ENCODE assay signal across 25 cellular contexts in the genomic region with DNA sequence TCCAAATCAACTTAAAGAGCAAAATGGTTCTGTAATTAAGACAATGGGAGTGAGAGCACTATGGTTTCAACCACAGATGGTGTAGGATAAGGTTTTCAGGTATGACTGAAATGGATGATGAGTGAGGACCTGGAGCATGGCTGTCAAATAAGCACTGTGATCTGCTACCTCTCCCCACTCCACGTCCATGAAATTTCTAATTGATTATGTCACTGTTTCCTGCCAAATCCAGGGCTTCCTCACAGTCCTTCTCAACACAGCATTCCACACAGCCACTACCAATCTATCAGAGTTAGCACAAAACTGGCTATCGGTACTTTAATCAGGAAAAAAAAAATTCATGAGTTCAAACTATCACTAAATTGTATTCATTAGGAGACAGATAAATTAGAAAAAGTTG.
"Had no signal": no experiment of that assay in that cellular context is flagged by ENCODE, and none has a peak within 500 bp of the region (broad histone marks: within the 10 kb centered on the region; RNA-seq: fewer than 3 reads in every experiment).

No MANE protein-coding gene starts in this region.

- H3K27ac Mint-ChIP-seq: activated CD4-positive, alpha-beta memory T cell treated with anti-CD3 and anti-CD28 coated beads for 36 hours; activated CD4-positive, alpha-beta T cell treated with anti-CD3 and anti-CD28 coated beads, Interleukin-2, amount 10 ng/mL, durations not matched to agents 7 days and 5 days; activated naive CD4-positive, alpha-beta T cell treated with anti-CD3 and anti-CD28 coated beads, Interleukin-2, amount 50 U/mL, for 72 hours; activated naive CD8-positive, alpha-beta T cell treated with anti-CD3 and anti-CD28 coated beads, Interleukin-2, amount 50 U/mL, for 24 hours; brain had no signal

- H3K4me3 ChIP-seq: ascending aorta, SJCRH30 had no signal

- H3K36me3 ChIP-seq: ascending aorta, SJCRH30 had no signal

- H3K4me3 Mint-ChIP-seq: activated CD4-positive, alpha-beta memory T cell treated with anti-CD3 and anti-CD28 coated beads for 36 hours; activated CD4-positive, alpha-beta T cell treated with anti-CD3 and anti-CD28 coated beads, Interleukin-2, amount 10 ng/mL, durations not matched to agents 7 days and 5 days; activated naive CD8-positive, alpha-beta T cell treated with anti-CD3 and anti-CD28 coated beads, Interleukin-2, amount 50 U/mL, for 24 hours; activated T-cell treated with anti-CD3 and anti-CD28 coated beads, Interleukin-2, amount 50 U/mL, for 4 hours; brain had no signal

- H3K36me3 Mint-ChIP-seq: activated CD4-positive, alpha-beta memory T cell treated with anti-CD3 and anti-CD28 coated beads for 36 hours; activated naive CD4-positive, alpha-beta T cell treated with anti-CD3 and anti-CD28 coated beads, Interleukin-2, amount 50 U/mL, for 72 hours; brain had no signal

- H3K4me2 ChIP-seq: SK-N-SH had no signal

- H3K4me1 ChIP-seq: ascending aorta, SJCRH30 had no signal

- H3K9me3 Mint-ChIP-seq: activated CD4-positive, alpha-beta memory T cell treated with anti-CD3 and anti-CD28 coated beads for 36 hours; activated CD4-positive, alpha-beta T cell treated with anti-CD3 and anti-CD28 coated beads, Interleukin-2, amount 10 ng/mL, durations not matched to agents 7 days and 5 days; activated T-cell treated with anti-CD3 and anti-CD28 coated beads, Interleukin-2, amount 50 U/mL, for 4 hours; brain had no signal

- H3K4me1 Mint-ChIP-seq: activated CD4-positive, alpha-beta T cell treated with anti-CD3 and anti-CD28 coated beads, Interleukin-2, amount 10 ng/mL, durations not matched to agents 7 days and 5 days; activated naive CD8-positive, alpha-beta T cell treated with anti-CD3 and anti-CD28 coated beads, Interleukin-2, amount 50 U/mL, for 24 hours had no signal

- DNase-seq: activated CD4-positive, alpha-beta memory T cell treated with anti-CD3 and anti-CD28 coated beads for 36 hours; activated CD4-positive, alpha-beta T cell treated with anti-CD3 and anti-CD28 coated beads, Interleukin-2, amount 10 ng/mL, durations not matched to agents 7 days and 5 days; activated CD4-positive, CD25-positive, alpha-beta regulatory T cell; activated CD8-positive, alpha-beta memory T cell treated with anti-CD3 and anti-CD28 coated beads for 24 hours; activated effector memory CD4-positive, alpha-beta T cell treated with anti-CD3 and anti-CD28 coated beads, Interleukin-2, amount 50 U/mL, for 16 hours; activated naive CD4-positive, alpha-beta T cell treated with Interleukin-2 at 50 U/mL for 16 hours; activated naive CD8-positive, alpha-beta T cell treated with anti-CD3 and anti-CD28 coated beads, Interleukin-2, amount 50 U/mL, for 24 hours; activated T-cell treated with anti-CD3 and anti-CD28 coated beads, Interleukin-2, amount 50 U/mL, for 4 hours; amniotic stem cell; NCI-H1092; NCI-H1417; NCI-H1930; NCI-H2171; NCI-H2227 treated with DMSO at 0.1 percent for 48 hours; NCI-H446 treated with DMSO at 0.1 percent for 48 hours; NCI-H524 treated with DMSO at 0.1 percent for 48 hours; NCI-H748 treated with DMSO at 0.1 percent for 48 hours; SJCRH30; SK-N-SH; T-helper 1 cell had no signal

- H3K27me3 Mint-ChIP-seq: activated CD4-positive, alpha-beta memory T cell treated with anti-CD3 and anti-CD28 coated beads for 36 hours; activated CD4-positive, alpha-beta T cell treated with anti-CD3 and anti-CD28 coated beads, Interleukin-2, amount 10 ng/mL, durations not matched to agents 7 days and 5 days; activated naive CD8-positive, alpha-beta T cell treated with anti-CD3 and anti-CD28 coated beads, Interleukin-2, amount 50 U/mL, for 24 hours had no signal

- H3K9me3 ChIP-seq: ascending aorta, SJCRH30, SK-N-SH had no signal

- ATAC-seq: activated naive CD4-positive, alpha-beta T cell treated with anti-CD3 and anti-CD28 coated beads, Interleukin-2, amount 50 U/mL, for 72 hours; activated naive CD8-positive, alpha-beta T cell treated with anti-CD3 and anti-CD28 coated beads, Interleukin-2, amount 50 U/mL, for 24 hours; activated T-cell treated with anti-CD3 and anti-CD28 coated beads, Interleukin-2, amount 50 U/mL, for 4 hours; Right ventricle myocardium inferior had no signal

- H3K9ac ChIP-seq: SK-N-SH had no signal

- H3K27ac ChIP-seq: ascending aorta, SJCRH30, VCaP had no signal

- H3K27me3 ChIP-seq: ascending aorta, SJCRH30 had no signal
